Comparison of ENCODE assay signal across 8 cellular contexts in the genomic region with DNA sequence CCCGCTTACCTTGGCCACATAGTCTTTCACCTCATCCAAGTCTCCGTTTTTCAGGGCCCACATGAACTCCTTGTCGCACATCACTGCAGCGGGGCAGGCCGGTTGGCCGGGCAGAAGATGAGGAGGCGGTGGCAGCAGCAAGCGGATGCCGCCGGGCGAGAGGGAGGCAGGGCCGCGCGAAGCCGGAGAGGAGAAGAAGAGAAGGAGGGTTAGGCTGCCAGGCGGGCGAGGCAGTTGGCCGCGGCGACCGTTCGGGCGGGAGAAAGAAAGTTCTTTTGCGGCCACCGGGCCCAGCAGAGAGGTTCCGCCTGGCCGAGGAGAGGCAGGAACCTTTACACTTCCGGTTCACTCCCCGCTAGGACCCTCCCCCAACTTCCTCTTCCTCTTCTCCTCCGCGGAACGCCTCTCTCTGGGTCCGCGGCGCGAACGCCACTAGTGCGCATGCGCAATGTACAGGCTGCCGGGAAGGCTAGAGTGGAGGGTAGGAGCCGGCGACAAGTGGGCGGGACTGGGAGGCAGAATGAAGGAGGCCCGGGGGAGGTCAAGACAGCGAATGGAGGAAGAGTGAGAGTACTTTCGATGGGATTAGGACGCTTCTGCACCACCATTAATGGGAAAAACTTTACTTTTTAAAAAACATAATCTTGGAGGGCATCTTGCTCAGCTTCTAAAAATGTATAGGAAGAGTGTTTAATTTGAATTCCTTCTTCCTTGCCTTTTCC. TPM values are rescaled to one million over a fixed set of nuclear protein-coding genes. Genes with fewer than 3 reads are reported as not detected.
DNase-seq lines count a peak whose midpoint lies in the region; ATAC-seq and TF ChIP-seq lines count a peak whose summit lies in the region.

A gene with protein sequence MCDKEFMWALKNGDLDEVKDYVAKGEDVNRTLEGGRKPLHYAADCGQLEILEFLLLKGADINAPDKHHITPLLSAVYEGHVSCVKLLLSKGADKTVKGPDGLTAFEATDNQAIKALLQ (minus strand): TSS at position 340 of the 722 bp plus-strand sequence. CDS start 259 bp downstream, at position 81.

- H3K27me3 Mint-ChIP-seq in activated B cell treated with CpG ODN at 0.5 μM for 24 hours: no peaks in the 10 kb centered on the region
- peaks cover 6 to 19% (median 7%) of the 10 kb centered on the region in 3 donors for H3K27me3 Mint-ChIP-seq in immature natural killer cell (ENCODE audit: low read depth in 3 of 3)

- peak within 1 kb of the TSS; percentile 81 for H3K27ac ChIP-seq in caudate nucleus (ENCODE audit: low read depth, low read length)

- DNase-seq in AG08395 (ENCODE audit: low spot score) (peak; percentile 98), NCI-H345 (lab: John Stamatoyannopoulos, UW) (peak; percentile 98), activated B cell treated with CpG ODN at 0.5 μM for 24 hours (peak; percentile 92), caudate nucleus (lab: John Stamatoyannopoulos, UW) (peak; percentile 46 to 98 (median 95)), immature natural killer cell (peak; percentile 96 to 98 (median 96)), smooth muscle cell of the brain vasculature (ENCODE audit: low read depth, low spot score) (peak; percentile 94)

- peak; percentile 67 for TF ChIP-seq POLR2A in GM18951 (IDR thresholded peaks at IDR 0.05; ENCODE audit: extremely low read depth, insufficient read depth, insufficient read length)

- no peaks in the 10 kb centered on the region for H3K9me3 Mint-ChIP-seq in activated B cell treated with CpG ODN at 0.5 μM for 24 hours
- no peaks in the 10 kb centered on the region for H3K9me3 Mint-ChIP-seq in immature natural killer cell

- H3K4me1 Mint-ChIP-seq in activated B cell treated with CpG ODN at 0.5 μM for 24 hours (peaks cover 89% of the 10 kb centered on the region), immature natural killer cell (peaks cover 90 to 98% of the 10 kb centered on the region in 2 donors)

- CTCF ChIA-PET in activated B cell treated with CpG ODN at 0.5 μM for 24 hours (lab: Charles Lee): no interaction called here

- ATAC-seq in HG03196 (IDR thresholded peaks at IDR 0.05; ENCODE audit: unreplicated experiment): peak; percentile 52
- ATAC-seq in activated B cell treated with CpG ODN at 0.5 μM for 24 hours (ENCODE audit: low read depth): peak; percentile 75

- POLR2A ChIA-PET in activated B cell treated with CpG ODN at 0.5 μM for 24 hours (lab: Charles Lee): interaction anchor here (1.0 to 2.2 kb wide), 3 partner anchors 9 to 315 kb away, joined by 3 to 11 read pairs (median 6); partner anchors contain the start of gene STMP1

- intact Hi-C loops in activated B cell treated with CpG ODN at 0.5 μM for 24 hours (cut with micrococcal nuclease): loop anchor here (1.0 to 10.0 kb wide), 10 partner anchors 14 to 1660 kb away; partner anchors contain the start of genes AGBL3, AKR1B1, BPGM and CNOT4

- TF ChIP-seq CTCF in activated B cell treated with CpG ODN at 0.5 μM for 24 hours (IDR thresholded peaks at IDR 0.05): no peak

- in situ Hi-C loops in GM18951 (cut with MboI; ENCODE audit: low sequenced_read_pairs, unreplicated experiment): no loop called here

- H3K36me3 Mint-ChIP-seq in activated B cell treated with CpG ODN at 0.5 μM for 24 hours (ENCODE audit: low read depth) (peaks cover 30% of the 10 kb centered on the region), immature natural killer cell (peaks cover 0 to 5% (median 0%) of the 10 kb centered on the region in 3 donors)

- peak within 1 kb of the TSS; percentile 99 for H3K27ac Mint-ChIP-seq in activated B cell treated with CpG ODN at 0.5 μM for 24 hours
- H3K27ac Mint-ChIP-seq in immature natural killer cell: peak within 1 kb of the TSS; percentile 88 to 96 (median 93)

- H3K4me3 Mint-ChIP-seq in activated B cell treated with CpG ODN at 0.5 μM for 24 hours: peak within 1 kb of the TSS; percentile 99
- H3K4me3 Mint-ChIP-seq in immature natural killer cell: peak within 1 kb of the TSS; percentile 88 to 98 (median 94)

RNA-seq across cellular contexts. Expression of the gene that starts here (rescaled TPM):
- 130 and 137 TPM in 2 replicates for total RNA-seq in activated B cell treated with CpG ODN at 0.5 μM for 24 hours
- polyA plus RNA-seq in immature natural killer cell: 100 to 1,000 TPM; 153 to 200 (median 197) TPM

Comparison
In these comparisons a context has a peak if more than half of its experiments do, and no peak if none do; other contexts are left out.
1. Peak in every context shown above with its lines: DNase-seq, ATAC-seq and H3K27ac ChIP-seq.